Comparison of ENCODE assay signal across 17 cellular contexts in genomic region chr15:51095681-51096331, GRCh38. TPM values are rescaled to one million over a fixed set of nuclear protein-coding genes. Genes with fewer than 3 reads are reported as not detected.
DNase-seq lines count a peak whose midpoint lies in the region; ATAC-seq, FAIRE-seq and TF ChIP-seq lines count a peak whose summit lies in the region.
"Had no signal": no experiment of that assay in that cellular context is flagged by ENCODE, and none has a peak within 500 bp of the region (broad histone marks: within the 10 kb centered on the region; RNA-seq: fewer than 3 reads in every experiment).

No MANE protein-coding gene starts in this region.

- WGBS in HepG2 (ENCODE audit: low lambda C conversion rate), result 86% methylated on average over 6 of the region's 6 CpGs
- WGBS in right lobe of liver (ENCODE audit: insufficient coverage, low coverage, low lambda C conversion rate, missing lambda C conversion rate), result 50% methylated on average over 6 of the region's 6 CpGs

- ATAC-seq in HepG2 (no peak), right lobe of liver (no peak)
- ATAC-seq: activated T-cell treated with anti-CD3 and anti-CD28 coated beads, Interleukin-2, amount 50 U/mL, for 72 hours; K562; Panc1 had no signal

- no peak for TF ChIP-seq RAD21 in HepG2 (CRISPR knock-in tag; IDR thresholded peaks at IDR 0.05)

- peaks cover 2 to 22% (median 7%) of the 10 kb centered on the region in 4 donors for H3K4me1 Mint-ChIP-seq in CD4-positive, alpha-beta memory T cell
- H3K4me1 Mint-ChIP-seq: central memory CD8-positive, alpha-beta T cell had no signal

- TF ChIP-seq CTCF in HepG2 (CRISPR knock-in tag; IDR thresholded peaks at IDR 0.05), result no peak
- no peak for TF ChIP-seq CTCF in right lobe of liver (IDR thresholded peaks at IDR 0.05)
- TF ChIP-seq CTCF in fibroblast of the aortic adventitia (IDR thresholded peaks at IDR 0.05; ENCODE audit: insufficient read depth, low read length), result no peak
- TF ChIP-seq CTCF in parathyroid adenoma (IDR thresholded peaks at IDR 0.05), result no peak

- H3K27ac ChIP-seq in HepG2 (ENCODE audit: extremely low read length, insufficient read depth, low read length) (no peak overlapping the region), right lobe of liver (no peak overlapping the region), parathyroid adenoma (no peak overlapping the region)
- no peak overlapping the region for H3K27ac ChIP-seq in CD4-positive, alpha-beta memory T cell (ENCODE audit: low read depth, low read length)

- DNase-seq in HepG2 (ENCODE audit: low spot score), result no peak
- DNase-seq in right lobe of liver, result no peak
- no peak for DNase-seq in fibroblast of the aortic adventitia (ENCODE audit: low read depth)
- no peak for DNase-seq in CD4-positive, alpha-beta memory T cell
- DNase-seq in UCSD-AML1 (lab: John Stamatoyannopoulos, UW; ENCODE audit: unreplicated experiment), result no peak
- no peak for DNase-seq in activated T-cell treated with anti-CD3 and anti-CD28 coated beads, Interleukin-2, amount 50 U/mL, for 48 hours
- DNase-seq in NCI-H1417 (lab: John Stamatoyannopoulos, UW), result no peak
- DNase-seq: activated CD4-positive, alpha-beta memory T cell treated with anti-CD3 and anti-CD28 coated beads for 36 hours; activated naive CD8-positive, alpha-beta T cell treated with anti-CD3 and anti-CD28 coated beads for 36 hours; activated T-cell treated with anti-CD3 and anti-CD28 coated beads, Interleukin-2, amount 50 U/mL, for 72 hours; NCI-H2081 treated with DMSO at 0.1 percent for 48 hours; stimulated activated CD4-positive, alpha-beta T cell treated with anti-CD3 and anti-CD28 coated beads, Interleukin-12 subunit alpha, Interleukin-12 subunit beta, amount 100 ng/mL, for 4 hours; stimulated activated naive CD4-positive, alpha-beta T cell had no signal

- intact Hi-C loops in HepG2 (cut with micrococcal nuclease; ENCODE audit: unreplicated experiment), result no loop called here
- intact Hi-C loops in right lobe of liver (cut with DNase I), result no loop called here
- intact Hi-C loops in CD4-positive, alpha-beta memory T cell (cut with micrococcal nuclease), result no loop called here

- H3K9ac ChIP-seq in HepG2 (ENCODE audit: insufficient read depth, low read depth, low read length) (no peak overlapping the region), parathyroid adenoma (no peak overlapping the region)

- H4K20me1 ChIP-seq in HepG2 (ENCODE audit: insufficient read depth, low read length), result peaks cover 7% of the 10 kb centered on the region

- CTCF ChIA-PET in HepG2 (lab: Yijun Ruan, JAX; ENCODE audit: low intra/inter-chr PET ratio, low total read pairs), result no interaction called here
- CTCF ChIA-PET in CD4-positive, alpha-beta memory T cell (lab: Charles Lee; ENCODE audit: partially characterized antibody), result no interaction called here

- H3K4me2 ChIP-seq in HepG2 (ENCODE audit: low read depth, low read length) (peak overlapping the region; percentile 87), parathyroid adenoma (ENCODE audit: low read length) (peak overlapping the region; percentile 57)

- H3K36me3 Mint-ChIP-seq in CD4-positive, alpha-beta memory T cell, result no peaks in the 10 kb centered on the region
- H3K36me3 Mint-ChIP-seq: activated CD4-positive, alpha-beta memory T cell treated with anti-CD3 and anti-CD28 coated beads for 36 hours; activated naive CD8-positive, alpha-beta T cell treated with anti-CD3 and anti-CD28 coated beads for 36 hours had no signal

- FAIRE-seq in HepG2 (lab: Jason Lieb, UNC), result no peak
- FAIRE-seq: K562 had no signal

- H3K4me1 ChIP-seq in HepG2 (ENCODE audit: insufficient read depth, low read length) (peaks cover 43% of the 10 kb centered on the region), right lobe of liver (peaks cover 0 to 13% (median 2%) of the 10 kb centered on the region in 4 donors), parathyroid adenoma (no peaks in the 10 kb centered on the region)
- H3K4me1 ChIP-seq in CD4-positive, alpha-beta memory T cell (ENCODE audit: insufficient read depth, low read length), result no peaks in the 10 kb centered on the region

- TF ChIP-seq POLR2A in HepG2 (IDR thresholded peaks at IDR 0.05; ENCODE audit: insufficient read depth in 1 of 2, low read depth in 2 of 2, low read length in 2 of 2) (no peak), right lobe of liver (IDR thresholded peaks at IDR 0.05) (no peak)

- H3K36me3 ChIP-seq in HepG2 (replicated peaks in 1 of 2; ENCODE audit: control insufficient read depth in 1 of 2, insufficient read depth in 2 of 2, low read length in 2 of 2) (no peaks in the 10 kb centered on the region), right lobe of liver (no peaks in the 10 kb centered on the region), parathyroid adenoma (ENCODE audit: control insufficient read depth, insufficient read depth, low read length) (no peaks in the 10 kb centered on the region)
- H3K36me3 ChIP-seq in CD4-positive, alpha-beta memory T cell (ENCODE audit: insufficient read depth, low read length), result no peaks in the 10 kb centered on the region

- H3K9me3 ChIP-seq in HepG2 (ENCODE audit: low read length) (no peaks in the 10 kb centered on the region), right lobe of liver (no peaks in the 10 kb centered on the region), parathyroid adenoma (ENCODE audit: control insufficient read depth, low read length) (no peaks in the 10 kb centered on the region)
- H3K9me3 ChIP-seq in CD4-positive, alpha-beta memory T cell (ENCODE audit: control insufficient read depth in 1 of 2, low read length in 2 of 2), result no peaks in the 10 kb centered on the region

- H2AFZ ChIP-seq in HepG2 (ENCODE audit: low read length), result no peak overlapping the region
- no peak overlapping the region for H2AFZ ChIP-seq in parathyroid adenoma

- POLR2A ChIA-PET in HepG2 (lab: Yijun Ruan, JAX), result no interaction called here
- POLR2A ChIA-PET in CD4-positive, alpha-beta memory T cell (lab: Charles Lee; ENCODE audit: partially characterized antibody), result no interaction called here

- no TSS peak for BruUV-seq in HepG2 (replicated peaks; lab: Mats Ljungman, UMichigan)

- peak overlapping the region in 1 of 8 donors; percentile 20 for H3K4me3 Mint-ChIP-seq in CD4-positive, alpha-beta memory T cell
- H3K4me3 Mint-ChIP-seq: central memory CD8-positive, alpha-beta T cell had no signal

- H3K27ac Mint-ChIP-seq in CD4-positive, alpha-beta memory T cell, result no peak overlapping the region
- H3K27ac Mint-ChIP-seq: activated CD4-positive, alpha-beta memory T cell treated with anti-CD3 and anti-CD28 coated beads for 36 hours; activated naive CD8-positive, alpha-beta T cell treated with anti-CD3 and anti-CD28 coated beads for 36 hours; activated T-cell treated with anti-CD3 and anti-CD28 coated beads, Interleukin-2, amount 50 U/mL, for 72 hours had no signal

- H3K79me2 ChIP-seq in HepG2 (ENCODE audit: insufficient read depth, low read length) (peaks cover 3% of the 10 kb centered on the region), parathyroid adenoma (no peaks in the 10 kb centered on the region)

- H3K4me3 ChIP-seq in HepG2 (replicated peaks in 1 of 3; ENCODE audit: insufficient read depth in 1 of 3, low read depth in 2 of 3, low read length in 3 of 3), result peak overlapping the region in 1 of 3 experiments; percentile 78; a peak in 2 of 6 replicates
- no peak overlapping the region for H3K4me3 ChIP-seq in right lobe of liver
- peak overlapping the region; percentile 76 for H3K4me3 ChIP-seq in fibroblast of the aortic adventitia (ENCODE audit: low read depth, low read length)
- no peak overlapping the region for H3K4me3 ChIP-seq in parathyroid adenoma (ENCODE audit: low read depth, low read length)
- no peak overlapping the region for H3K4me3 ChIP-seq in CD4-positive, alpha-beta memory T cell (ENCODE audit: low read length in 2 of 2)
- H3K4me3 ChIP-seq: K562 had no signal

- H3K27me3 ChIP-seq in HepG2 (ENCODE audit: control insufficient read depth in 1 of 2, insufficient read depth in 2 of 2, low read length in 2 of 2) (no peaks in the 10 kb centered on the region), right lobe of liver (no peaks in the 10 kb centered on the region), parathyroid adenoma (ENCODE audit: control insufficient read depth, insufficient read depth, low read length) (no peaks in the 10 kb centered on the region)
- peaks cover 12% of the 10 kb centered on the region for H3K27me3 ChIP-seq in CD4-positive, alpha-beta memory T cell (ENCODE audit: insufficient read depth, low read length)

- peaks cover 0 to 2% (median 0%) of the 10 kb centered on the region in 8 donors for H3K9me3 Mint-ChIP-seq in CD4-positive, alpha-beta memory T cell
- H3K9me3 Mint-ChIP-seq: activated CD4-positive, alpha-beta memory T cell treated with anti-CD3 and anti-CD28 coated beads for 36 hours; activated naive CD8-positive, alpha-beta T cell treated with anti-CD3 and anti-CD28 coated beads for 36 hours; activated T-cell treated with anti-CD3 and anti-CD28 coated beads, Interleukin-2, amount 50 U/mL, for 72 hours; central memory CD8-positive, alpha-beta T cell had no signal

- H3K27me3 Mint-ChIP-seq in CD4-positive, alpha-beta memory T cell, result peaks cover 45 to 51% of the 10 kb centered on the region in 2 donors

- in situ Hi-C loops in HepG2 (cut with HindIII; ENCODE audit: extremely low pct_ligation_motif_present, low pct_unique_long_range_greater_than_20kb), result no loop called here

- TF ChIP-seq EP300 in HepG2 (IDR thresholded peaks at IDR 0.05; ENCODE audit: low read depth in 2 of 2, low read length in 2 of 2), result no peak
- no peak for TF ChIP-seq EP300 in HepG2 (CRISPR knock-in tag; IDR thresholded peaks at IDR 0.05; ENCODE audit: borderline replicate concordance)

RNA-seq across cellular contexts. Expression of gene TNFAIP8L3, which starts 1.1 kb away (rescaled TPM):
- total RNA-seq in HepG2 (2016; rRNA removed; fragmentation: Illumina TruSeq; extraction: Trizol) (4.0 and 5.8 TPM in 2 replicates), right lobe of liver (1 to 10 TPM in 3 of 6 experiments, under 1 TPM in 3; 0.49 to 2.0 (median 0.95) TPM), fibroblast of the aortic adventitia (ENCODE audit: low replicate concordance) (10.3 and 22.4 TPM in 2 replicates)
- 2.7 and 3.1 TPM in 2 replicates for total RNA-seq in HepG2 (2016; cell fraction: cytosol; rRNA removed; fragmentation: Illumina TruSeq; extraction: Trizol; ENCODE audit: low read depth)
- total RNA-seq in HepG2 (2016; cell fraction: insoluble cytoplasmic fraction; rRNA removed; fragmentation: Illumina TruSeq; extraction: Trizol), result 4.7 and 4.8 TPM in 2 replicates
- 8.1 and 8.9 TPM in 2 replicates for total RNA-seq in HepG2 (2016; cell fraction: membrane; rRNA removed; fragmentation: Illumina TruSeq; extraction: Trizol)
- total RNA-seq in HepG2 (2016; cell fraction: nucleus; rRNA removed; fragmentation: Illumina TruSeq; extraction: Trizol), result 1.4 and 2.5 TPM in 2 replicates
- 0.10 and 0.15 TPM in 2 replicates for polyA plus RNA-seq in HepG2 (2011; rRNA removed)
- polyA plus RNA-seq in HepG2 (2011; cell fraction: cytosol; rRNA removed), result 0.23 and 0.27 TPM in 2 replicates
- 0.08 and 0.10 TPM in 2 replicates for polyA plus RNA-seq in HepG2 (2011; cell fraction: nucleus; rRNA removed)
- 0.57 and 0.70 TPM in 2 replicates for polyA plus RNA-seq in HepG2 (2012)
- polyA plus RNA-seq in HepG2 (2016; cell fraction: cytosol; fragmentation: Illumina TruSeq; extraction: Trizol; ENCODE audit: low read depth), result 4.8 and 5.5 TPM in 2 replicates
- polyA plus RNA-seq in HepG2 (2016; cell fraction: insoluble cytoplasmic fraction; fragmentation: Illumina TruSeq; extraction: Trizol; ENCODE audit: low read depth), result 6.1 and 6.4 TPM in 2 replicates
- polyA plus RNA-seq in HepG2 (2016; cell fraction: membrane; fragmentation: Illumina TruSeq; extraction: Trizol; ENCODE audit: low read depth), result 9.3 and 11.0 TPM in 2 replicates
- 4.6 and 5.3 TPM in 2 replicates for polyA plus RNA-seq in HepG2 (2016; cell fraction: nucleus; fragmentation: Illumina TruSeq; extraction: Trizol; ENCODE audit: insufficient read depth, low read depth)
- 0.30 TPM in 1 of 2 replicates, not detected in the other for polyA minus RNA-seq in HepG2 (2011; rRNA and poly(A)+ RNA removed; ENCODE audit: low replicate concordance)
- 0.26 and 0.40 TPM in 2 replicates for polyA minus RNA-seq in HepG2 (2011; cell fraction: cytosol; rRNA and poly(A)+ RNA removed)
- not detected in 2 replicates for polyA minus RNA-seq in HepG2 (2011; cell fraction: nucleus; rRNA and poly(A)+ RNA removed)
- not detected for total RNA-seq in CD4-positive, alpha-beta memory T cell
- polyA plus RNA-seq in CD4-positive, alpha-beta memory T cell, result not detected
- total RNA-seq: K562 had no signal
